9 cellular contexts compared by ENCODE assay signal in the genomic region with DNA sequence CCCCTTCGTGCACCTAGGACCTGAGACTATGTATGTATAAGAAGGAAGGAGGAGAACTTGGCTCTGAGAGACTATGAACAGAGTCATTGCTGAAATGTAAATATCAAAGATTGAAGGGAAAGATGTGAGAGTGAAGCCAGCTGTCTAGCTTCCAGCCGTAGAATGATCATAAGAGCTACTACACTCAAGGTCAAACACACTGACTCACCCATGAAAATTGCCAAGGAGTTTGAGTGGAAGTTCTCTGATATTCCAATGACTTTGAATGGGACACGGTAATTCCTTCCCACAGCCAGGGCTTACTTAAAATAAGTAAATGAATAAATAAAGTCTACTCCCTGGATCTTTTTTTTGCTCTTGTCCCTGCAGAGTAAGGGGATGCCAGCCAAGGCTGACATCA.
DNase-seq lines count a peak whose midpoint lies in the region; FAIRE-seq and TF ChIP-seq lines count a peak whose summit lies in the region.
"Had no signal": no experiment of that assay in that cellular context is flagged by ENCODE, and none has a peak within 500 bp of the region (broad histone marks: within the 10 kb centered on the region; RNA-seq: fewer than 3 reads in every experiment).

No MANE protein-coding gene starts in this region.

- H3K4me3 ChIP-seq in keratinocyte (ENCODE audit: control insufficient read depth in 2 of 3, extremely low read depth in 1 of 3, insufficient read depth in 2 of 3, low read depth in 1 of 3, low read length in 3 of 3) = no peak overlapping the region
- H3K4me3 ChIP-seq in uterus = no peak overlapping the region

- TF ChIP-seq POLR2A in uterus (IDR thresholded peaks at IDR 0.05) = no peak

- H3K36me3 ChIP-seq in keratinocyte (ENCODE audit: control insufficient read depth in 2 of 2, extremely low read depth in 1 of 2, insufficient read depth in 2 of 2, low read length in 2 of 2) = no peaks in the 10 kb centered on the region
- no peaks in the 10 kb centered on the region for H3K36me3 ChIP-seq in uterus

- H3K4me1 ChIP-seq in keratinocyte (ENCODE audit: control insufficient read depth, extremely low read depth, insufficient read depth, low read length) (peaks cover 18% of the 10 kb centered on the region), uterus (no peaks in the 10 kb centered on the region)

- H3K4me2 ChIP-seq in keratinocyte (ENCODE audit: control insufficient read depth, extremely low read depth, insufficient read depth, low read depth, low read length) = no peak overlapping the region

- DNase-seq in HS-5 (ENCODE audit: low read depth) (peak; percentile 18), astrocyte of the hippocampus (ENCODE audit: low read depth, low spot score) (peak; percentile 74), keratinocyte (ENCODE audit: low read depth, low spot score) (no peak), stromal cell of bone marrow (ENCODE audit: low read depth) (peak; percentile 81), T-helper 2 cell (no peak), uterus (no peak), T1000 (lab: John Stamatoyannopoulos, UW) (no peak)
- DNase-seq: NCI-H524, SW 1271 had no signal

- no peaks in the 10 kb centered on the region for H3K79me2 ChIP-seq in keratinocyte (ENCODE audit: control insufficient read depth, insufficient read depth, low read length)

- dilution Hi-C loops in keratinocyte (cut with MboI; ENCODE audit: extremely low pct_ligation_motif_present, low sequenced_read_pairs) = no loop called here

- H3K27me3 ChIP-seq in keratinocyte (ENCODE audit: control insufficient read depth, extremely low read depth, insufficient read depth, low read length) (no peaks in the 10 kb centered on the region), uterus (no peaks in the 10 kb centered on the region)

- no peak overlapping the region for H2AFZ ChIP-seq in keratinocyte (ENCODE audit: control insufficient read depth, low read length)

- no peaks in the 10 kb centered on the region for H4K20me1 ChIP-seq in keratinocyte (ENCODE audit: control insufficient read depth, extremely low read depth, insufficient read depth, low read length)

- H3K27ac ChIP-seq in keratinocyte (ENCODE audit: control insufficient read depth, insufficient read depth, low read length) (no peak overlapping the region), uterus (no peak overlapping the region)

- peak; percentile 26 for FAIRE-seq in keratinocyte (lab: Jason Lieb, UNC)

- no peak overlapping the region for H3K9ac ChIP-seq in keratinocyte (ENCODE audit: control insufficient read depth, extremely low read depth, insufficient read depth, low read length)

- no peaks in the 10 kb centered on the region for H3K9me3 ChIP-seq in keratinocyte (ENCODE audit: control insufficient read depth, low read depth, low read length)
- no peaks in the 10 kb centered on the region for H3K9me3 ChIP-seq in uterus

- TF ChIP-seq CTCF in keratinocyte (optimal IDR thresholded peaks at IDR 0.05 in 1 of 3, IDR thresholded peaks at IDR 0.05 in 1 of 3, conservative IDR thresholded peaks at IDR 0.05 in 1 of 3; ENCODE audit: extremely low read depth in 1 of 3, insufficient read depth in 2 of 3, low read length in 3 of 3) (no peak), uterus (IDR thresholded peaks at IDR 0.05) (no peak)

- H3K9me1 ChIP-seq in keratinocyte (ENCODE audit: control insufficient read depth, extremely low read depth, insufficient read depth, low read length) = no peaks in the 10 kb centered on the region

- intact Hi-C loops in uterus (cut with DNase I; ENCODE audit: low total_unique reads) = no loop called here

Comparison
In these comparisons a context has a peak if more than half of its experiments do, and no peak if none do; other contexts are left out.
1. DNase-seq: peak in HS-5 (single experiment), astrocyte of the hippocampus (single experiment) and stromal cell of bone marrow (single experiment); none in keratinocyte (single experiment), T-helper 2 cell (0 of 5), uterus (0 of 2) and T1000 (single experiment).